Comparison of ENCODE assay signal across 1 cellular context in genomic region chrX:63755892-63756291, GRCh38.
TF ChIP-seq lines count a peak whose summit lies in the region.

No MANE protein-coding gene starts in this region.

TF ChIP-seq in HepG2, 621 proteins besides CTCF, POLR2A, EP300 and RAD21:
- TF ChIP-seq SATB2 (CRISPR knock-in tag; IDR thresholded peaks at IDR 0.05): no peak
- no peak for TF ChIP-seq SMAD9 (CRISPR knock-in tag; IDR thresholded peaks at IDR 0.05)
- no peak for TF ChIP-seq SETDB1 (CRISPR knock-in tag; IDR thresholded peaks at IDR 0.05; ENCODE audit: borderline replicate concordance)
- TF ChIP-seq ZFP37 (CRISPR knock-in tag; IDR thresholded peaks at IDR 0.05; ENCODE audit: borderline replicate concordance): no peak
- TF ChIP-seq ZNF891 (CRISPR knock-in tag; IDR thresholded peaks at IDR 0.05): no peak
- no peak for TF ChIP-seq SRF (IDR thresholded peaks at IDR 0.05; ENCODE audit: low read depth, low read length)
- TF ChIP-seq LRRFIP1 (CRISPR knock-in tag; conservative IDR thresholded peaks at IDR 0.05): no peak
- TF ChIP-seq SNAPC2 (CRISPR knock-in tag; IDR thresholded peaks at IDR 0.05): no peak
- TF ChIP-seq ZNF557 (CRISPR knock-in tag; IDR thresholded peaks at IDR 0.05): no peak
- TF ChIP-seq ZNF749 (CRISPR knock-in tag; IDR thresholded peaks at IDR 0.05; ENCODE audit: borderline replicate concordance): no peak
- TF ChIP-seq, protein P1, sequence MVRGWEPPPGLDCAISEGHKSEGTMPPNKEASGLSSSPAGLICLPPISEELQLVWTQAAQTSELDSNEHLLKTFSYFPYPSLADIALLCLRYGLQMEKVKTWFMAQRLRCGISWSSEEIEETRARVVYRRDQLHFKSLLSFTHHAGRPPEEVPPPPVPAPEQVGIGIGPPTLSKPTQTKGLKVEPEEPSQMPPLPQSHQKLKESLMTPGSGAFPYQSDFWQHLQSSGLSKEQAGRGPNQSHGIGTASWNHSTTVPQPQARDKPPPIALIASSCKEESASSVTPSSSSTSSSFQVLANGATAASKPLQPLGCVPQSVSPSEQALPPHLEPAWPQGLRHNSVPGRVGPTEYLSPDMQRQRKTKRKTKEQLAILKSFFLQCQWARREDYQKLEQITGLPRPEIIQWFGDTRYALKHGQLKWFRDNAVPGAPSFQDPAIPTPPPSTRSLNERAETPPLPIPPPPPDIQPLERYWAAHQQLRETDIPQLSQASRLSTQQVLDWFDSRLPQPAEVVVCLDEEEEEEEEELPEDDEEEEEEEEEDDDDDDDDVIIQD (CRISPR knock-in tag; IDR thresholded peaks at IDR 0.05; ENCODE audit: low read depth): no peak
- TF ChIP-seq, protein P2, sequence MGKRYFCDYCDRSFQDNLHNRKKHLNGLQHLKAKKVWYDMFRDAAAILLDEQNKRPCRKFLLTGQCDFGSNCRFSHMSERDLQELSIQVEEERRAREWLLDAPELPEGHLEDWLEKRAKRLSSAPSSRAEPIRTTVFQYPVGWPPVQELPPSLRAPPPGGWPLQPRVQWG (CRISPR knock-in tag; IDR thresholded peaks at IDR 0.05; ENCODE audit: borderline replicate concordance, low read depth): no peak
- no peak for TF ChIP-seq ZNF414 (CRISPR knock-in tag; IDR thresholded peaks at IDR 0.05)
- no peak for TF ChIP-seq ZNF318 (CRISPR knock-in tag; IDR thresholded peaks at IDR 0.05)
- TF ChIP-seq TRAFD1 (CRISPR knock-in tag; IDR thresholded peaks at IDR 0.05; ENCODE audit: borderline replicate concordance): no peak
- TF ChIP-seq GTF3A (CRISPR knock-in tag; conservative IDR thresholded peaks at IDR 0.05): no peak
- no peak for TF ChIP-seq ZBTB43 (CRISPR knock-in tag; conservative IDR thresholded peaks at IDR 0.05)
- TF ChIP-seq CHCHD3 (CRISPR knock-in tag; IDR thresholded peaks at IDR 0.05): no peak
